In genomic region chr10:44963772-44964633, GRCh38 we compare ENCODE assay signal across 1 cellular context.
A peak's percentile ranks its signal among the peaks of the same experiment; 100 is the strongest.
TF ChIP-seq lines count a peak whose summit lies in the region.

No MANE protein-coding gene starts in this region.

TF ChIP-seq in HepG2, 621 proteins besides CTCF, POLR2A, EP300 and RAD21 (continued from another document and continues in another):
- TF ChIP-seq IRF9 (CRISPR knock-in tag; IDR thresholded peaks at IDR 0.05; ENCODE audit: borderline replicate concordance) (peak; percentile 80; the same call in 1 of the 2 replicates), ZNF790 (CRISPR knock-in tag; IDR thresholded peaks at IDR 0.05; ENCODE audit: borderline replicate concordance) (no peak), PATZ1 (CRISPR knock-in tag; IDR thresholded peaks at IDR 0.05) (peak; percentile 73), ETV5 (CRISPR knock-in tag; IDR thresholded peaks at IDR 0.05; ENCODE audit: borderline replicate concordance) (peak; percentile 39; the same call in 1 of the 2 replicates), NCOA2 (CRISPR knock-in tag; IDR thresholded peaks at IDR 0.05) (peak; percentile 71), ZNF543 (CRISPR knock-in tag; IDR thresholded peaks at IDR 0.05) (0 out of 2 replicates have a peak, but pooled peaks have one; percentile 41), ZMYM4 (CRISPR knock-in tag; IDR thresholded peaks at IDR 0.05) (peak; percentile 69; the same call in 1 of the 2 replicates), MED1 (CRISPR knock-in tag; IDR thresholded peaks at IDR 0.05) (peak; percentile 57; the same call in 1 of the 2 replicates), ZNF788 (CRISPR knock-in tag; IDR thresholded peaks at IDR 0.05; ENCODE audit: borderline replicate concordance) (peak; percentile 56; the same call in 1 of the 2 replicates), CBX5 (CRISPR knock-in tag; IDR thresholded peaks at IDR 0.05; ENCODE audit: borderline replicate concordance) (peak; percentile 74; the same call in 1 of the 2 replicates), BCL6 (CRISPR knock-in tag; IDR thresholded peaks at IDR 0.05) (peak; percentile 64), SNAPC2 (CRISPR knock-in tag; IDR thresholded peaks at IDR 0.05) (peak; percentile 57; the same call in 1 of the 2 replicates), ZFX (CRISPR knock-in tag; IDR thresholded peaks at IDR 0.05; ENCODE audit: low read depth) (peak; percentile 70), HNRNPK (IDR thresholded peaks at IDR 0.05; ENCODE audit: low read depth, low read length, poor library complexity, severe bottlenecking) (no peak), ELF3 (CRISPR knock-in tag; IDR thresholded peaks at IDR 0.05) (peak; percentile 40; the same call in 1 of the 2 replicates), ZNF660 (CRISPR knock-in tag; IDR thresholded peaks at IDR 0.05; ENCODE audit: borderline replicate concordance, low read depth) (no peak), ZNF792 (CRISPR knock-in tag; IDR thresholded peaks at IDR 0.05) (peak; percentile 65; the same call in 1 of the 2 replicates), FOXP4 (CRISPR knock-in tag; IDR thresholded peaks at IDR 0.05) (peak; percentile 65; the same call in 1 of the 2 replicates), RXRB (CRISPR knock-in tag; IDR thresholded peaks at IDR 0.05; ENCODE audit: borderline replicate concordance) (peak; percentile 72), AGO2 (optimal IDR thresholded peaks at IDR 0.05; ENCODE audit: low read depth, low read length) (peak; percentile 29), SPEN (CRISPR knock-in tag; IDR thresholded peaks at IDR 0.05; ENCODE audit: low read depth) (peak; percentile 40; the same call in 1 of the 2 replicates), ZFP1 (CRISPR knock-in tag; IDR thresholded peaks at IDR 0.05) (0 out of 2 replicates have a peak, but pooled peaks have one; percentile 30), ZNF891 (CRISPR knock-in tag; IDR thresholded peaks at IDR 0.05) (peak; percentile 90), FOXC1 (CRISPR knock-in tag; IDR thresholded peaks at IDR 0.05; ENCODE audit: borderline replicate concordance) (0 out of 2 replicates have a peak, but pooled peaks have one; percentile 69), ZNF274 (CRISPR knock-in tag; IDR thresholded peaks at IDR 0.05) (peak; percentile 72; the same call in 1 of the 2 replicates), TBX3 (IDR thresholded peaks at IDR 0.05; ENCODE audit: borderline replicate concordance) (no peak), SOX5 (CRISPR knock-in tag; IDR thresholded peaks at IDR 0.05; ENCODE audit: borderline replicate concordance) (peak; percentile 65; the same call in 1 of the 2 replicates), MED13 (CRISPR knock-in tag; IDR thresholded peaks at IDR 0.05) (0 out of 2 replicates have a peak, but pooled peaks have one; percentile 66), ZNF331 (CRISPR knock-in tag; IDR thresholded peaks at IDR 0.05) (peak; percentile 63), RNF2 (conservative IDR thresholded peaks at IDR 0.05; ENCODE audit: low read depth) (no peak), GMEB1 (CRISPR knock-in tag; IDR thresholded peaks at IDR 0.05; ENCODE audit: borderline replicate concordance) (no peak; the same call in 1 of the 2 replicates), NFKBIZ (CRISPR knock-in tag; IDR thresholded peaks at IDR 0.05) (peak; percentile 20; the same call in 1 of the 2 replicates), ZKSCAN5 (CRISPR knock-in tag; IDR thresholded peaks at IDR 0.05) (no peak), TFAP4 (IDR thresholded peaks at IDR 0.05; ENCODE audit: borderline replicate concordance, low read depth) (peak; percentile 96), FOSL2 (CRISPR knock-in tag; IDR thresholded peaks at IDR 0.05) (no peak; the same call in 1 of the 2 replicates), ASH2L (IDR thresholded peaks at IDR 0.05; ENCODE audit: insufficient read length, low read depth, low read length) (no peak), ZNF121 (CRISPR knock-in tag; IDR thresholded peaks at IDR 0.05) (peak; percentile 55), SP5 (CRISPR knock-in tag; IDR thresholded peaks at IDR 0.05; ENCODE audit: borderline replicate concordance, low read depth) (peak; percentile 47; the same call in 1 of the 2 replicates), RARA (CRISPR knock-in tag; IDR thresholded peaks at IDR 0.05) (peak; percentile 40; the same call in 1 of the 2 replicates), GATAD2A (CRISPR knock-in tag; IDR thresholded peaks at IDR 0.05) (peak; percentile 74), XRCC5 (optimal IDR thresholded peaks at IDR 0.05; ENCODE audit: low read length) (peak; percentile 85), POLR2G (IDR thresholded peaks at IDR 0.05; ENCODE audit: low read depth, low read length) (peak; percentile 67), CHCHD3 (CRISPR knock-in tag; IDR thresholded peaks at IDR 0.05) (no peak), RBFOX2 (IDR thresholded peaks at IDR 0.05; ENCODE audit: low read depth, low read length) (peak; percentile 3; the same call in 1 of the 2 replicates), ZFY (CRISPR knock-in tag; IDR thresholded peaks at IDR 0.05) (peak; percentile 54), MIER2 (CRISPR knock-in tag; IDR thresholded peaks at IDR 0.05) (peak; percentile 32; the same call in 1 of the 2 replicates), ZNF160 (CRISPR knock-in tag; IDR thresholded peaks at IDR 0.05) (0 out of 2 replicates have a peak, but pooled peaks have one; percentile 24), KMT2B (CRISPR knock-in tag; IDR thresholded peaks at IDR 0.05) (peak; percentile 62), BCL3 (CRISPR knock-in tag; IDR thresholded peaks at IDR 0.05) (peak; percentile 53; the same call in 1 of the 2 replicates), RXRA (CRISPR knock-in tag; IDR thresholded peaks at IDR 0.05) (peak; percentile 80), ZNF704 (CRISPR knock-in tag; IDR thresholded peaks at IDR 0.05; ENCODE audit: borderline replicate concordance) (no peak), ZNF614 (CRISPR knock-in tag; IDR thresholded peaks at IDR 0.05; ENCODE audit: borderline replicate concordance) (peak; percentile 85; the same call in 1 of the 2 replicates), CEBPZ (IDR thresholded peaks at IDR 0.05; ENCODE audit: low read length) (no peak), GATAD1 (CRISPR knock-in tag; IDR thresholded peaks at IDR 0.05) (0 out of 2 replicates have a peak, but pooled peaks have one; percentile 44), MTA3 (CRISPR knock-in tag; IDR thresholded peaks at IDR 0.05) (no peak)
- TF ChIP-seq, protein P1, sequence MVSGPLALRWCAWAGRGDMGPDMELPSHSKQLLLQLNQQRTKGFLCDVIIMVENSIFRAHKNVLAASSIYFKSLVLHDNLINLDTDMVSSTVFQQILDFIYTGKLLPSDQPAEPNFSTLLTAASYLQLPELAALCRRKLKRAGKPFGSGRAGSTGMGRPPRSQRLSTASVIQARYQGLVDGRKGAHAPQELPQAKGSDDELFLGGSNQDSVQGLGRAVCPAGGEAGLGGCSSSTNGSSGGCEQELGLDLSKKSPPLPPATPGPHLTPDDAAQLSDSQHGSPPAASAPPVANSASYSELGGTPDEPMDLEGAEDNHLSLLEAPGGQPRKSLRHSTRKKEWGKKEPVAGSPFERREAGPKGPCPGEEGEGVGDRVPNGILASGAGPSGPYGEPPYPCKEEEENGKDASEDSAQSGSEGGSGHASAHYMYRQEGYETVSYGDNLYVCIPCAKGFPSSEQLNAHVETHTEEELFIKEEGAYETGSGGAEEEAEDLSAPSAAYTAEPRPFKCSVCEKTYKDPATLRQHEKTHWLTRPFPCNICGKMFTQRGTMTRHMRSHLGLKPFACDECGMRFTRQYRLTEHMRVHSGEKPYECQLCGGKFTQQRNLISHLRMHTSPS (CRISPR knock-in tag; IDR thresholded peaks at IDR 0.05; ENCODE audit: low read depth) = peak; percentile 75
